In the genomic region with DNA sequence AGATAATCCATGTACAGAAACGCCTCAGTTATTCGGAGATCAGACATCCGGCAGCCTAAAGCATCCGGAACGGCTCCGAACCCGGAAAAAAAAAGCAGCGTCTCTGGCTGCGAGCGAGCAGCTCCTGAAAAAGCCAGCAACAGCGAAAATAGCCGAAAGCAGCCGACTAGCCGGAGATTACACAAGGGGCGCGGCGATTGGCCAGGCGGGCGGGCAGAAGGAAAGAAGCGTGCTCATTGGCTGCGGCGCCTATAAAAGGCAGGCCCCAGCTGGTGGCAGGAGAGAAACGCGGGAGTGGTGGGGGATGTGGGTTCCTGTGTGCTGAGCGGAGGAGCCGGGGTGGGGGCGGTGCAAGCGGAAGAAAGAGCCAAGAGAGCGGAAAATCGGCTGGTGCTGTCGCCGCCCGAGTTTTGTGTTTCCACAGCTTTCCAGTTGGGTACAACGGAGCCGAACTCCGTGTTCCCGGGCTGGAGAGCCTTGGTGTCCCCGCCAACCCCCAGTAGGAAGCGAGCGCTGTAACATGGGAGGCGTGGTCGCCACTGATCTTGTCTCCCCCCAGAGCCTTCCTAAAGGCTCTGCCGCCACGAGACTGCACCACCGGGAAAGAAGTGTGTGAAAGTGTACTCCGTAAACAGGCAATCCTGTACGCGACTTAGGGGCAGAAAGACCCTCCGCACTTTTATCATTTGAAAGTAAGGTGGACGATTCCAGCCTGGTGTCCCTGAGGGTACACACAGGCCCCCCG, we compare ENCODE assay signal across 8 cellular contexts. TPM values are rescaled to one million over a fixed set of nuclear protein-coding genes. Genes with fewer than 3 reads are reported as not detected.
A peak's percentile ranks its signal among the peaks of the same experiment; 100 is the strongest.
DNase-seq lines count a peak whose midpoint lies in the region; TF ChIP-seq lines count a peak whose summit lies in the region.

A gene (minus strand): TSS at position 141 of the 745 bp plus-strand sequence.

- H3K9me2 ChIP-seq in neural cell (ENCODE audit: insufficient read depth, low read length), result no peaks in the 10 kb centered on the region

- no peak within 1 kb of the TSS for H2BK120ac ChIP-seq in H9 (ENCODE audit: low read depth, low read length, poor library complexity, severe bottlenecking)

- H3K14ac ChIP-seq in H9 (ENCODE audit: insufficient read depth, low read length), result peak within 1 kb of the TSS; percentile 93

- H4K8ac ChIP-seq in H9 (replicated peaks; ENCODE audit: insufficient read length, low read depth, low read length), result no peak within 1 kb of the TSS

- H3K4me2 ChIP-seq in H9 (ENCODE audit: insufficient read depth, insufficient read length, low read length), result peak within 1 kb of the TSS; percentile 85
- peak within 1 kb of the TSS; percentile 80 for H3K4me2 ChIP-seq in neural cell (ENCODE audit: low read length)

- H3K23me2 ChIP-seq in H9 (ENCODE audit: insufficient read length, low read depth, low read length, poor library complexity, severe bottlenecking), result peaks cover 20% of the 10 kb centered on the region

- DNase-seq in ELR (ENCODE audit: low read depth) (peak; percentile 98), H9 (peak; percentile 97), MG63 (peak; percentile 98), SHP77 treated with DMSO at 0.1 percent for 48 hours (lab: John Stamatoyannopoulos, UW) (peak; percentile 93), activated gamma-delta T cell (lab: John Stamatoyannopoulos, UW) (peak; percentile 91), fibroblast of villous mesenchyme (ENCODE audit: low read depth) (peak; percentile 98), stomach (peak; percentile 99)

- TF ChIP-seq POLR2A in stomach (IDR thresholded peaks at IDR 0.05), result peak in 2 of 4 donors; percentile 99

- H3K36me3 Mint-ChIP-seq in H9 (ENCODE audit: insufficient read depth in 1 of 3, low read depth in 3 of 3), result no peaks in the 10 kb centered on the region; a peak in 1 of 7 replicates

- H3K27ac ChIP-seq in H9 (ENCODE audit: insufficient read length, low read depth, low read length) (no peak within 1 kb of the TSS), neural cell (ENCODE audit: low read length) (peak within 1 kb of the TSS; percentile 86), stomach (peak within 1 kb of the TSS; percentile 86 to 97 (median 93))

- H3K18ac ChIP-seq in H9 (ENCODE audit: insufficient read length, low read depth, low read length), result peak within 1 kb of the TSS; percentile 76

- no peaks in the 10 kb centered on the region; a peak in 2 of 5 replicates for H3K9me3 Mint-ChIP-seq in H9

- H3K27ac Mint-ChIP-seq in H9, result peak within 1 kb of the TSS; percentile 84 to 96 (median 96); a peak in 6 of 7 replicates

- peaks cover 24 to 25% of the 10 kb centered on the region in 2 experiments for H3K4me1 Mint-ChIP-seq in H9

- H3K9ac ChIP-seq in H9 (ENCODE audit: extremely low read depth, insufficient read length, low read length) (peak within 1 kb of the TSS; percentile 81), neural cell (ENCODE audit: low read length) (peak within 1 kb of the TSS; percentile 87)

- no peak within 1 kb of the TSS for H2BK20ac ChIP-seq in H9 (ENCODE audit: low read depth, low read length, poor library complexity, severe bottlenecking)

- no peak within 1 kb of the TSS for H2BK12ac ChIP-seq in H9 (ENCODE audit: insufficient read length, low read depth, low read length)

- H4K91ac ChIP-seq in H9 (ENCODE audit: insufficient read length, low read depth, low read length), result no peak within 1 kb of the TSS

- H3K79me2 ChIP-seq in H9 (ENCODE audit: insufficient read depth, low read length) (no peaks in the 10 kb centered on the region), neural cell (replicated peaks; ENCODE audit: insufficient read depth, low read length) (peaks cover 20% of the 10 kb centered on the region)

- H3K36me3 ChIP-seq in MG63, result no peaks in the 10 kb centered on the region
- no peaks in the 10 kb centered on the region for H3K36me3 ChIP-seq in neural cell (ENCODE audit: insufficient read depth, low read length)
- no peaks in the 10 kb centered on the region for H3K36me3 ChIP-seq in stomach

- no peak within 1 kb of the TSS for H3K4ac ChIP-seq in H9 (ENCODE audit: low read depth, low read length)

- peaks cover 25% of the 10 kb centered on the region for H3K27me3 Mint-ChIP-seq in H9 (ENCODE audit: low read depth)

- no peak within 1 kb of the TSS for H2BK5ac ChIP-seq in H9 (ENCODE audit: insufficient read length, low read length)

- no peak within 1 kb of the TSS for H4K5ac ChIP-seq in H9 (ENCODE audit: insufficient read length, low read depth, low read length)

- no peak within 1 kb of the TSS for H3T11ph ChIP-seq in H9 (ENCODE audit: low read length)

- no peak within 1 kb of the TSS for H2BK15ac ChIP-seq in H9 (ENCODE audit: low read depth, low read length)

- H3K27me3 ChIP-seq in H9 (ENCODE audit: insufficient read depth, low read length), result no peaks in the 10 kb centered on the region
- no peaks in the 10 kb centered on the region; the same call in 1 of the 2 replicates for H3K27me3 ChIP-seq in MG63
- peaks cover 13% of the 10 kb centered on the region for H3K27me3 ChIP-seq in neural cell (ENCODE audit: insufficient read depth, low read depth, low read length)
- no peaks in the 10 kb centered on the region for H3K27me3 ChIP-seq in stomach

- intact Hi-C loops in stomach (cut with DNase I; ENCODE audit: low total_unique reads), result loop anchor here (10.0 kb wide), 1 partner anchor 56 kb away; no protein-coding TSS in a partner anchor

- H2AK5ac ChIP-seq in H9 (ENCODE audit: insufficient read length, low read length), result no peak within 1 kb of the TSS

- H3K56ac ChIP-seq in H9 (ENCODE audit: insufficient read length, low read depth, low read length), result no peak within 1 kb of the TSS

- H3K9me3 ChIP-seq in H9 (ENCODE audit: control insufficient read depth, low read depth, low read length) (no peaks in the 10 kb centered on the region), MG63 (no peaks in the 10 kb centered on the region), neural cell (ENCODE audit: low read length) (no peaks in the 10 kb centered on the region), stomach (no peaks in the 10 kb centered on the region)

- H3K23ac ChIP-seq in H9 (ENCODE audit: insufficient read length, low read depth, low read length), result no peak within 1 kb of the TSS

- H4K20me1 ChIP-seq in H9 (ENCODE audit: control insufficient read depth, insufficient read depth, insufficient read length) (no peaks in the 10 kb centered on the region), neural cell (ENCODE audit: insufficient read depth) (no peaks in the 10 kb centered on the region)

- H3K79me1 ChIP-seq in H9 (ENCODE audit: insufficient read depth, low read depth, low read length, poor library complexity, severe bottlenecking), result no peaks in the 10 kb centered on the region

- H3K4me3 ChIP-seq in MG63 (peak within 1 kb of the TSS; percentile 70), fibroblast of villous mesenchyme (ENCODE audit: low read depth, low read length) (peak within 1 kb of the TSS; percentile 91), neural cell (ENCODE audit: low read length) (peak within 1 kb of the TSS; percentile 76), stomach (peak within 1 kb of the TSS; percentile 68 to 97 (median 86))

- peak within 1 kb of the TSS; percentile 92 to 95 for H3K4me3 Mint-ChIP-seq in H9

- peak within 1 kb of the TSS; percentile 27 for H2AFZ ChIP-seq in H9 (ENCODE audit: low read length)
- H2AFZ ChIP-seq in neural cell (ENCODE audit: low read depth, low read length), result peak within 1 kb of the TSS; percentile 78

- no CpG with 5 or more reads among the region's 51 CpGs for WGBS in H9 (ENCODE audit: extremely low coverage, insufficient read length, low lambda C conversion rate)
- WGBS in stomach, 5 donors, result 0 to 1% (median 1%) methylated on average over 44 to 51 of the region's 51 CpGs

- no peak for TF ChIP-seq CTCF in H9 (conservative IDR thresholded peaks at IDR 0.05)
- no peak for TF ChIP-seq CTCF in fibroblast of villous mesenchyme (IDR thresholded peaks at IDR 0.05; ENCODE audit: insufficient read depth, low read depth, low read length)
- TF ChIP-seq CTCF in neural cell (IDR thresholded peaks at IDR 0.05; ENCODE audit: poor library complexity, severe bottlenecking), result no peak
- TF ChIP-seq CTCF in stomach (IDR thresholded peaks at IDR 0.05), result no peak

- H3F3A ChIP-seq in neural cell (ENCODE audit: insufficient read depth, low read length, poor library complexity, severe bottlenecking), result no peaks in the 10 kb centered on the region

- H3K4me1 ChIP-seq in H9 (ENCODE audit: insufficient read depth, low read length), result no peaks in the 10 kb centered on the region
- H3K4me1 ChIP-seq in stomach, result peaks cover 18 to 42% (median 39%) of the 10 kb centered on the region in 4 donors

- TF ChIP-seq RAD21 in neural cell (conservative IDR thresholded peaks at IDR 0.05), result peak; percentile 32

- peak; percentile 57 for TF ChIP-seq EP300 in neural cell (conservative IDR thresholded peaks at IDR 0.05; ENCODE audit: poor library complexity, severe bottlenecking)
- no peak for TF ChIP-seq EP300 in stomach (IDR thresholded peaks at IDR 0.05)

TF ChIP-seq in neural cell, 6 proteins besides CTCF, POLR2A, EP300 and RAD21 (continues in another document):
- TF ChIP-seq MXI1 (conservative IDR thresholded peaks at IDR 0.05; ENCODE audit: poor library complexity, severe bottlenecking), result peak; percentile 64

RNA-seq across cellular contexts. Expression of the gene that starts here (rescaled TPM):
- 13.0 and 14.1 TPM in 2 replicates for total RNA-seq in H9 (2021)
- 2.2 and 5.8 TPM in 2 replicates for total RNA-seq in MG63 (2014; rRNA removed; shearing (Covaris generic); ENCODE audit: low replicate concordance)
- total RNA-seq in fibroblast of villous mesenchyme, result 28.1 and 35.8 TPM in 2 replicates
- 51.9 and 59.5 TPM in 2 replicates for polyA plus RNA-seq in neural cell
- 89.8 and 108 TPM in 2 replicates for polyA minus RNA-seq in neural cell
- 10 to 100 TPM in 3 of 5 donors, 1 to 10 TPM in 2; 1.7 to 72.7 (median 19.6) TPM for total RNA-seq in stomach
- 10 to 100 TPM in 2 of 3 donors, 1 to 10 TPM in 1; 5.7 to 15.0 (median 10.2) TPM for polyA plus RNA-seq in stomach
